ENCODE assay signal across 2 cellular contexts in the genomic region with DNA sequence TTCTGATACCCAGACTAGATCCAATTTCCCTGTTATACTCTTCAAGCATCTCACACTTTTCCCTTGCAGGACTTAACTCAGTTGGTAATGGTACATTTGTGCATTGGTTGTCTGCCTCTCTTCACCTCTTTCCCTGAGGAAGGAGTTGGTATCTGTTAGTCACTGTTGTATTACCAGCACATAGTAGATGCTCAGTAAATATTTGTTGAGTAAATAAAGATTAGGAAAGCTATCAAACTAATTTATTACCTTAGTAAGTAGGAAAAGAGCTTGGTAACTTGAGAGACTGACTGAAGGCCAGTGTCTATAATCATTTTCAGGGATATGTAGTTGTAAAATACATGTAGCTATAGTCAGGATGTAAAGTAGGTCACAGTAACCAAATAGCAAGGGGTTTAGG. TPM values are rescaled to one million over a fixed set of nuclear protein-coding genes. Genes with fewer than 3 reads are reported as not detected.
"Had no signal": no experiment of that assay in that cellular context is flagged by ENCODE, and none has a peak within 500 bp of the region (broad histone marks: within the 10 kb centered on the region; RNA-seq: fewer than 3 reads in every experiment).

No MANE protein-coding gene starts in this region.

RNA-seq across cellular contexts. Expression of gene FBXW10, which starts 53.0 kb away (rescaled TPM):
- total RNA-seq: LHCN-M2, OCI-LY7 had no signal
